ENCODE assay signal across 11 cellular contexts in genomic region chr1:229325401-229325800, GRCh38. TPM values are rescaled to one million over a fixed set of nuclear protein-coding genes. Genes with fewer than 3 reads are reported as not detected.
A peak's percentile ranks its signal among the peaks of the same experiment; 100 is the strongest.
DNase-seq lines count a peak whose midpoint lies in the region; ATAC-seq and TF ChIP-seq lines count a peak whose summit lies in the region.
"Had no signal": no experiment of that assay in that cellular context is flagged by ENCODE, and none has a peak within 500 bp of the region (broad histone marks: within the 10 kb centered on the region; RNA-seq: fewer than 3 reads in every experiment).

No MANE protein-coding gene starts in this region.

- H3K36me3 Mint-ChIP-seq in activated T-cell treated with anti-CD3 and anti-CD28 coated beads, Interleukin-2, amount 50 U/mL, for 24 hours (ENCODE audit: low read depth), result peaks cover 62% of the 10 kb centered on the region
- H3K36me3 Mint-ChIP-seq in stimulated activated effector memory CD8-positive, alpha-beta T cell treated with anti-CD3 and anti-CD28 coated beads, Interleukin-12 subunit alpha, Interleukin-12 subunit beta, amount 100 ng/mL, for 72 hours, result peaks cover 68% of the 10 kb centered on the region

- H3K4me1 Mint-ChIP-seq in activated T-cell treated with anti-CD3 and anti-CD28 coated beads, Interleukin-2, amount 50 U/mL, for 24 hours (ENCODE audit: low read depth), result peaks cover 33% of the 10 kb centered on the region
- H3K4me1 Mint-ChIP-seq in stimulated activated effector memory CD8-positive, alpha-beta T cell treated with anti-CD3 and anti-CD28 coated beads, Interleukin-12 subunit alpha, Interleukin-12 subunit beta, amount 100 ng/mL, for 72 hours, result peaks cover 36% of the 10 kb centered on the region

- no peak for TF ChIP-seq POLR2A in body of pancreas (IDR thresholded peaks at IDR 0.05)

- no peaks in the 10 kb centered on the region for H3K9me3 Mint-ChIP-seq in activated T-cell treated with anti-CD3 and anti-CD28 coated beads, Interleukin-2, amount 50 U/mL, for 24 hours
- no peaks in the 10 kb centered on the region for H3K9me3 Mint-ChIP-seq in stimulated activated effector memory CD8-positive, alpha-beta T cell treated with anti-CD3 and anti-CD28 coated beads, Interleukin-12 subunit alpha, Interleukin-12 subunit beta, amount 100 ng/mL, for 72 hours

- H3K9me3 ChIP-seq in body of pancreas, result no peaks in the 10 kb centered on the region
- H3K9me3 ChIP-seq: sigmoid colon had no signal

- peak overlapping the region in 31 of 59 donors; percentile 1 to 66 (median 26) for H3K27ac ChIP-seq in dorsolateral prefrontal cortex
- no peak overlapping the region for H3K27ac ChIP-seq in body of pancreas
- H3K27ac ChIP-seq: sigmoid colon had no signal

- H3K27me3 Mint-ChIP-seq in activated T-cell treated with anti-CD3 and anti-CD28 coated beads, Interleukin-2, amount 50 U/mL, for 24 hours, result no peaks in the 10 kb centered on the region

- WGBS in body of pancreas, 2 donors, result 81 to 85% methylated on average over 2 of the region's 2 CpGs

- no peak for ATAC-seq in stimulated activated effector memory CD8-positive, alpha-beta T cell treated with anti-CD3 and anti-CD28 coated beads, Interleukin-12 subunit alpha, Interleukin-12 subunit beta, amount 100 ng/mL, for 72 hours
- ATAC-seq in body of pancreas (no peak), HG02588 (IDR thresholded peaks at IDR 0.05; ENCODE audit: unreplicated experiment) (no peak)

- peak overlapping the region; percentile 49 for H3K27ac Mint-ChIP-seq in activated T-cell treated with anti-CD3 and anti-CD28 coated beads, Interleukin-2, amount 50 U/mL, for 24 hours
- peak overlapping the region; percentile 93 for H3K27ac Mint-ChIP-seq in stimulated activated effector memory CD8-positive, alpha-beta T cell treated with anti-CD3 and anti-CD28 coated beads, Interleukin-12 subunit alpha, Interleukin-12 subunit beta, amount 100 ng/mL, for 72 hours

- no peaks in the 10 kb centered on the region for H3K27me3 ChIP-seq in dorsolateral prefrontal cortex
- H3K27me3 ChIP-seq in body of pancreas, result no peaks in the 10 kb centered on the region
- H3K27me3 ChIP-seq: sigmoid colon had no signal

- TF ChIP-seq CTCF in dorsolateral prefrontal cortex (IDR thresholded peaks at IDR 0.05 in 54 of 56, conservative IDR thresholded peaks at IDR 0.05 in 2 of 56; ENCODE audit: low read depth in 1 of 56, partially characterized antibody in 56 of 56) (no peak), body of pancreas (IDR thresholded peaks at IDR 0.05) (no peak)

- H3K4me3 ChIP-seq in dorsolateral prefrontal cortex (peak overlapping the region in 14 of 59 donors; percentile 1 to 44 (median 12)), body of pancreas (no peak overlapping the region)
- H3K4me3 ChIP-seq: lung, sigmoid colon had no signal

- intact Hi-C loops in dorsolateral prefrontal cortex (cut with DNase I) (no loop called here), body of pancreas (cut with DNase I) (no loop called here)

- no peaks in the 10 kb centered on the region for H3K4me1 ChIP-seq in body of pancreas
- H3K4me1 ChIP-seq: sigmoid colon had no signal

- H3K4me3 Mint-ChIP-seq in activated T-cell treated with anti-CD3 and anti-CD28 coated beads, Interleukin-2, amount 50 U/mL, for 24 hours, result peak overlapping the region; percentile 3
- peak overlapping the region; percentile 72 for H3K4me3 Mint-ChIP-seq in stimulated activated effector memory CD8-positive, alpha-beta T cell treated with anti-CD3 and anti-CD28 coated beads, Interleukin-12 subunit alpha, Interleukin-12 subunit beta, amount 100 ng/mL, for 72 hours

- DNase-seq in activated T-cell treated with anti-CD3 and anti-CD28 coated beads, Interleukin-2, amount 50 U/mL, for 24 hours, result no peak
- DNase-seq in activated T-cell treated with anti-CD3 and anti-CD28 coated beads, Interleukin-2, amount 50 U/mL, for 48 hours, result no peak
- peak; percentile 12 to 36 for DNase-seq in NCI-H526 (lab: John Stamatoyannopoulos, UW)
- no peak for DNase-seq in dorsolateral prefrontal cortex
- no peak for DNase-seq in stimulated activated effector memory CD8-positive, alpha-beta T cell treated with anti-CD3 and anti-CD28 coated beads, Interleukin-12 subunit alpha, Interleukin-12 subunit beta, amount 100 ng/mL, for 72 hours (ENCODE audit: low spot score in 2 of 2)
- DNase-seq in body of pancreas, result no peak
- no peak for DNase-seq in NCI-H748 (lab: John Stamatoyannopoulos, UW; ENCODE audit: unreplicated experiment)
- DNase-seq: sigmoid colon; stimulated activated CD4-positive, alpha-beta T cell treated with anti-CD3 and anti-CD28 coated beads, Interleukin-4, amount 100 ng/mL, for 1 hour had no signal

- peaks cover 0 to 8% of the 10 kb centered on the region in 2 donors for H3K36me3 ChIP-seq in body of pancreas (replicated peaks in 1 of 2; ENCODE audit: insufficient read depth in 1 of 2, low read depth in 2 of 2)

RNA-seq across cellular contexts. Expression of gene CCSAP, which starts 17.4 kb away (rescaled TPM):
- 10 to 100 TPM; 35.1 to 95.8 (median 63.1) TPM for total RNA-seq in dorsolateral prefrontal cortex
- 1 to 10 TPM; 1.6 to 2.0 TPM for total RNA-seq in body of pancreas

RNA-seq across cellular contexts. Expression of gene RAB4A, which starts 54.5 kb away (rescaled TPM):
- total RNA-seq in dorsolateral prefrontal cortex (100 to 1,000 TPM in 15 of 120 experiments, 10 to 100 TPM in 105; 64.3 to 117 (median 86.8) TPM), body of pancreas (10 to 100 TPM; 12.5 to 69.0 TPM)

Comparison
In these comparisons a context has a peak if more than half of its experiments do, and no peak if none do; other contexts are left out.
1. DNase-seq: peak in NCI-H526 (2 of 2); none in activated T-cell treated with anti-CD3 and anti-CD28 coated beads, Interleukin-2, amount 50 U/mL, for 24 hours (single experiment), activated T-cell treated with anti-CD3 and anti-CD28 coated beads, Interleukin-2, amount 50 U/mL, for 48 hours (0 of 2), dorsolateral prefrontal cortex (0 of 10), stimulated activated effector memory CD8-positive, alpha-beta T cell treated with anti-CD3 and anti-CD28 coated beads, Interleukin-12 subunit alpha, Interleukin-12 subunit beta, amount 100 ng/mL, for 72 hours (0 of 2), body of pancreas (0 of 4) and NCI-H748 (single experiment).
2. H3K27ac ChIP-seq: peak in dorsolateral prefrontal cortex (31 of 59); none in body of pancreas (0 of 4).
3. RNA of gene CCSAP, which starts 17.4 kb away (total RNA-seq): 35.1 to 95.8 TPM in dorsolateral prefrontal cortex; 1.6 to 2.0 TPM in body of pancreas; every median in the first group is over 10 times any median in the second.